8 cellular contexts compared by ENCODE assay signal in genomic region chr6:153129873-153130514, GRCh38. TPM values are rescaled to one million over a fixed set of nuclear protein-coding genes. Genes with fewer than 3 reads are reported as not detected.
DNase-seq lines count a peak whose midpoint lies in the region; ATAC-seq and TF ChIP-seq lines count a peak whose summit lies in the region.

No MANE protein-coding gene starts in this region.

- ATAC-seq in right lobe of liver, result peak; percentile 15 to 45 (median 26)
- no peak for ATAC-seq in HG03039 (IDR thresholded peaks at IDR 0.05; ENCODE audit: unreplicated experiment)

- peak overlapping the region; percentile 49; the same call in 1 of the 2 replicates for H3K4me3 ChIP-seq in Jurkat, Clone E6-1 (ENCODE audit: low read length)
- H3K4me3 ChIP-seq in right lobe of liver (peak overlapping the region in 2 of 3 donors; percentile 7 to 9), thyroid gland (replicated peaks in 1 of 3) (peak overlapping the region; percentile 29 to 50 (median 48))

- intact Hi-C loops in right lobe of liver (cut with DNase I) (no loop called here), thyroid gland (cut with DNase I) (no loop called here)

- 0% methylated on average over 5 of the region's 53 CpGs for WGBS in right lobe of liver (ENCODE audit: insufficient coverage, low coverage, low lambda C conversion rate, missing lambda C conversion rate)
- 2 to 3% methylated on average over 22 to 41 of the region's 53 CpGs for WGBS in thyroid gland, 2 donors

- DNase-seq in ELF-1 (ENCODE audit: low read depth, low spot score), result peak; percentile 42
- no peak for DNase-seq in Jurkat, Clone E6-1 (ENCODE audit: low read depth, low spot score)
- DNase-seq in cerebellar cortex (ENCODE audit: low spot score), result peak; percentile 28
- no peak for DNase-seq in right lobe of liver
- DNase-seq in thyroid gland, result peak; percentile 15 to 18
- DNase-seq in midbrain (lab: John Stamatoyannopoulos, UW), result no peak
- no peak for DNase-seq in superior temporal gyrus (ENCODE audit: extremely low spot score)

- H3K9me3 ChIP-seq in right lobe of liver, result no peaks in the 10 kb centered on the region
- H3K9me3 ChIP-seq in thyroid gland, result no peaks in the 10 kb centered on the region

- no peak for TF ChIP-seq CTCF in right lobe of liver (IDR thresholded peaks at IDR 0.05)
- TF ChIP-seq CTCF in thyroid gland (IDR thresholded peaks at IDR 0.05), result no peak

- H3K27me3 ChIP-seq in right lobe of liver, result no peaks in the 10 kb centered on the region
- no peaks in the 10 kb centered on the region for H3K27me3 ChIP-seq in thyroid gland

- H3K4me1 ChIP-seq in right lobe of liver (peaks cover 0 to 12% (median 0%) of the 10 kb centered on the region in 4 donors), thyroid gland (peaks cover 9 to 13% of the 10 kb centered on the region in 2 donors)

- TF ChIP-seq POLR2A in right lobe of liver (IDR thresholded peaks at IDR 0.05), result no peak
- no peak for TF ChIP-seq POLR2A in thyroid gland (IDR thresholded peaks at IDR 0.05)

- H3K36me3 ChIP-seq in right lobe of liver, result no peaks in the 10 kb centered on the region
- H3K36me3 ChIP-seq in thyroid gland, result no peaks in the 10 kb centered on the region

- H3K27ac ChIP-seq in right lobe of liver (no peak overlapping the region), thyroid gland (no peak overlapping the region)

RNA-seq across cellular contexts. Expression of gene RGS17, which starts 1.1 kb away (rescaled TPM):
- polyA plus RNA-seq in Jurkat, Clone E6-1 (2012; ENCODE audit: insufficient read depth, insufficient read length), result 2.4 TPM
- total RNA-seq in right lobe of liver (not detected), thyroid gland (10 to 100 TPM in 1 of 4 donors, 1 to 10 TPM in 3; 1.2 to 18.6 (median 3.4) TPM)

Comparison
In these comparisons a context has a peak if more than half of its experiments do, and no peak if none do; other contexts are left out.
1. DNase-seq: peak in ELF-1 (single experiment), cerebellar cortex (single experiment) and thyroid gland (2 of 2); none in Jurkat, Clone E6-1 (single experiment), right lobe of liver (0 of 3), midbrain (single experiment) and superior temporal gyrus (single experiment).
2. Peak in every context shown above with its lines, with median percentiles within 50 percentile points of each other: H3K4me3 ChIP-seq.